In the genomic region with DNA sequence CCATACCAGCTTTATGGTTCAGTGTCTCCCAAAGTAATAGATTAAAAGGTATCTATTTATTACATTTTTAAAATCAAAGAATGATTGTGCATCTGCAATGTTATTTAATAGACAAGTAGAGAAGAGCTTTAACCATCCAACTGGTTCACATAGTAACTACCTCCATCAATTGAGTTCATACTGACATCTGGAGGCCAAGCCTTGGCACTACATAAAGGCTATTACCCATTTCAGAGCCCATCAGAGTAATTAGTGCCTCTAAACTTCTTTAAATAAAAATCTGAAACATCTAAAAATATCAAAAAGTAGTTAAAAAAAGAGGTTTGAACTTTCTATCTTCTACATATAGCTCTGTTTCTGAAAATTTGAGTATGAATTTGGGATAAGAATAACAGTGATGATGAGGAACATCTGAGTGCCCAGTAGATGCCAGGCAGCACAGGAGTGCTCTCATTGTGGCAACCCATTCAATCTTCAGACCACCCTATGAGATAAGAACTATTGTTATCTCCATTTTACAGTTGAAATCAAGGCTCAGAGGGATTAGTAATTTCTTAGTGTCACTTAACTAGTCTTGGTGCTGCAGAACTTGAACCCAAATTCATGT, we compare ENCODE assay signal across 8 cellular contexts.
A peak's percentile ranks its signal among the peaks of the same experiment; 100 is the strongest.
DNase-seq lines count a peak whose midpoint lies in the region; ATAC-seq, FAIRE-seq and TF ChIP-seq lines count a peak whose summit lies in the region.

No MANE protein-coding gene starts in this region.

- H3K27ac ChIP-seq in foreskin keratinocyte, result no peak overlapping the region

- DNase-seq in GM03348 (ENCODE audit: low spot score) (peak; percentile 82), NCI-H2029 (lab: John Stamatoyannopoulos, UW) (peak; percentile 25), foreskin keratinocyte (peak in 1 of 2 donors; percentile 27), pons (ENCODE audit: low spot score) (peak; percentile 61)
- DNase-seq in activated CD4-positive, alpha-beta T cell treated with anti-CD3 and anti-CD28 coated beads for 48 hours, result peak; percentile 15

- H3K4me1 ChIP-seq in foreskin keratinocyte, result no peaks in the 10 kb centered on the region

- peaks cover 28% of the 10 kb centered on the region for H3K27me3 Mint-ChIP-seq in stimulated activated memory B cell treated with anti-CD40 and anti-IgM and Interleukin-4, amounts not matched to agents 10 μg/mL and 1 μg/mL and 100 μg/mL, for 72 hours

- peaks cover 9% of the 10 kb centered on the region for H3K9me3 Mint-ChIP-seq in stimulated activated memory B cell treated with anti-CD40 and anti-IgM and Interleukin-4, amounts not matched to agents 10 μg/mL and 1 μg/mL and 100 μg/mL, for 72 hours

- H3K36me3 Mint-ChIP-seq in stimulated activated memory B cell treated with anti-CD40 and anti-IgM and Interleukin-4, amounts not matched to agents 10 μg/mL and 1 μg/mL and 100 μg/mL, for 72 hours, result no peaks in the 10 kb centered on the region

- FAIRE-seq in A204.1 (lab: Jason Lieb, UNC), result peak; percentile 94

- H3K4me3 Mint-ChIP-seq in stimulated activated memory B cell treated with anti-CD40 and anti-IgM and Interleukin-4, amounts not matched to agents 10 μg/mL and 1 μg/mL and 100 μg/mL, for 72 hours, result no peak overlapping the region

- no peaks in the 10 kb centered on the region for H3K27me3 ChIP-seq in foreskin keratinocyte

- no peaks in the 10 kb centered on the region for H3K4me1 Mint-ChIP-seq in stimulated activated memory B cell treated with anti-CD40 and anti-IgM and Interleukin-4, amounts not matched to agents 10 μg/mL and 1 μg/mL and 100 μg/mL, for 72 hours

- peak; percentile 91 for TF ChIP-seq CTCF in foreskin keratinocyte (conservative IDR thresholded peaks at IDR 0.05)

- H3K27ac Mint-ChIP-seq in stimulated activated memory B cell treated with anti-CD40 and anti-IgM and Interleukin-4, amounts not matched to agents 10 μg/mL and 1 μg/mL and 100 μg/mL, for 72 hours, result no peak overlapping the region

- peak; percentile 72 for ATAC-seq in HG02678 (IDR thresholded peaks at IDR 0.05; ENCODE audit: unreplicated experiment)
- ATAC-seq in foreskin keratinocyte, result peak; percentile 85
- no peak for ATAC-seq in stimulated activated memory B cell treated with anti-CD40 and anti-IgM and Interleukin-4, amounts not matched to agents 10 μg/mL and 1 μg/mL and 100 μg/mL, for 72 hours
